ENCODE assay signal across 8 cellular contexts in the genomic region with DNA sequence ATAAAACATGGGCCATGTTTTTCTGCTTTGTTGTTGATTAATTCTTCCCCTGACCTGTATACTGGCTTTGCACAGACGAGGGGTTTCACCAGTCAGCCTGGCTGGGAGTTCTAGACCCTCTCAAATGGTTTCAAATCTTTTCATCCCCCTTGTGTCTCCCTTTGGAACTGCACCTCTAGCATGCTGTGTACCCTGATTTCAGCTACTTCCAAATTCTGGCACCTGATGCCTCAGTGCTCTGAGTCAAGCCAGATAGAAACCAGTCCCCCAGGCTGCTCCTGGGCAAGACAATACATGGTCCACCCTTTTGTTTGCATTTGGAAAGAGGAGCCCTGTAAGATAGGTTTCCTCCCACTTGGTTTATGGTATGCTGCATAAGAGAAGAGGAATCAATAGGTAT.
DNase-seq lines count a peak whose midpoint lies in the region; TF ChIP-seq lines count a peak whose summit lies in the region.

No MANE protein-coding gene starts in this region.

- H3K4me3 ChIP-seq in LNCaP clone FGC (ENCODE audit: low read depth, low read length) (no peak overlapping the region), neural cell (ENCODE audit: low read length) (no peak overlapping the region), coronary artery (no peak overlapping the region)

- H3K9ac ChIP-seq in neural cell (ENCODE audit: low read length): no peak overlapping the region

- no peak overlapping the region for H3K4me2 ChIP-seq in neural cell (ENCODE audit: low read length)

- H3K9me2 ChIP-seq in neural cell (ENCODE audit: insufficient read depth, low read length): no peaks in the 10 kb centered on the region

- TF ChIP-seq EP300 in neural cell (conservative IDR thresholded peaks at IDR 0.05; ENCODE audit: poor library complexity, severe bottlenecking): no peak

- no peaks in the 10 kb centered on the region for H3K79me2 ChIP-seq in neural cell (replicated peaks; ENCODE audit: insufficient read depth, low read length)

- DNase-seq in NCI-H1105 treated with DMSO at 0.1 percent for 48 hours (lab: John Stamatoyannopoulos, UW) (peak; percentile 21), NCI-H1105 (lab: John Stamatoyannopoulos, UW) (no peak), LNCaP clone FGC (ENCODE audit: low read depth) (no peak), chondrocyte (ENCODE audit: low spot score) (no peak), coronary artery (ENCODE audit: low spot score) (no peak), OCI-M2 (lab: John Stamatoyannopoulos, UW; ENCODE audit: unreplicated experiment) (no peak)
- DNase-seq in activated CD4-positive, CD25-positive, alpha-beta regulatory T cell treated with anti-CD3 and anti-CD28 coated beads, Interleukin-2, amount 50 U/mL, for 72 hours: no peak

- no peak overlapping the region for H2AFZ ChIP-seq in neural cell (ENCODE audit: low read depth, low read length)

- no peaks in the 10 kb centered on the region for H3K36me3 ChIP-seq in neural cell (ENCODE audit: insufficient read depth, low read length)

- H3K27me3 Mint-ChIP-seq in chondrocyte (ENCODE audit: low read depth): peaks cover 4% of the 10 kb centered on the region

- H3K4me1 Mint-ChIP-seq in chondrocyte (ENCODE audit: low read depth): no peaks in the 10 kb centered on the region

- TF ChIP-seq CTCF in LNCaP clone FGC (IDR thresholded peaks at IDR 0.05; ENCODE audit: control insufficient read depth, extremely low read depth, insufficient read depth) (peak; percentile 64), chondrocyte (IDR thresholded peaks at IDR 0.05) (peak; percentile 80), neural cell (IDR thresholded peaks at IDR 0.05; ENCODE audit: poor library complexity, severe bottlenecking) (peak; percentile 18), coronary artery (IDR thresholded peaks at IDR 0.05) (no peak)

- H3K9me3 ChIP-seq in neural cell (ENCODE audit: low read length): no peaks in the 10 kb centered on the region

- no peaks in the 10 kb centered on the region for H3K27me3 ChIP-seq in neural cell (ENCODE audit: insufficient read depth, low read depth, low read length)

- H3F3A ChIP-seq in neural cell (ENCODE audit: insufficient read depth, low read length, poor library complexity, severe bottlenecking): no peaks in the 10 kb centered on the region

- H3K36me3 Mint-ChIP-seq in chondrocyte (ENCODE audit: low read depth): no peaks in the 10 kb centered on the region

- peaks cover 13% of the 10 kb centered on the region for H3K9me3 Mint-ChIP-seq in chondrocyte (ENCODE audit: low read depth)

- no peak overlapping the region for H3K4me3 Mint-ChIP-seq in chondrocyte (ENCODE audit: unreplicated experiment)

- no peak overlapping the region for H3K27ac Mint-ChIP-seq in chondrocyte (ENCODE audit: unreplicated experiment)

- no peak overlapping the region for H3K27ac ChIP-seq in neural cell (ENCODE audit: low read length)
- H3K27ac ChIP-seq in coronary artery: no peak overlapping the region

- TF ChIP-seq RAD21 in neural cell (conservative IDR thresholded peaks at IDR 0.05): no peak

- H4K20me1 ChIP-seq in neural cell (ENCODE audit: insufficient read depth): no peaks in the 10 kb centered on the region

TF ChIP-seq in neural cell, 6 proteins besides CTCF, POLR2A, EP300 and RAD21:
- TF ChIP-seq MXI1 (conservative IDR thresholded peaks at IDR 0.05; ENCODE audit: poor library complexity, severe bottlenecking): no peak
- no peak for TF ChIP-seq EZH2 (IDR thresholded peaks at IDR 0.05; ENCODE audit: borderline replicate concordance, insufficient read depth, low read length, poor library complexity, severe bottlenecking)
- no peak for TF ChIP-seq POLR2AphosphoS5 (IDR thresholded peaks at IDR 0.05)
